In the genomic region with DNA sequence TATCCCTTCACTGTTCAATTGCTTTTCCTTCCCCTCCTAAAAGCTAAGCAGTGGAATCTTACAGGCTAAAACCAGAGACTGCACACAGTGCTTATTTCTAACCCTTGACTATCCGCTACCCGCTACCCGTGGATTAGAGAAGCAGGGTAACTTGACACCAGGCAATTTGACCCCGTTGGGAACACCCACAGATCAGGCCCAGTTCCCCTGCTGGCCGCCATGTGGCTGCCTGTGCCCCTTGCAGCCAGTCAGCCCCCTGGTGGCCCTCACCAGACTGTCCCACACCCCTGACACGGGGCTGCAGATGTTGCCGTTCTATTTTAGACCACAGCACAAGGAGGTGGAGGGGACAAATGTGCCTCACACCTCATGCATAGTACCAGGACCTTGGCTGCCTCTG, we compare ENCODE assay signal across 11 cellular contexts.
A peak's percentile ranks its signal among the peaks of the same experiment; 100 is the strongest.
DNase-seq lines count a peak whose midpoint lies in the region; ATAC-seq and TF ChIP-seq lines count a peak whose summit lies in the region.
"Had no signal": no experiment of that assay in that cellular context is flagged by ENCODE, and none has a peak within 500 bp of the region (broad histone marks: within the 10 kb centered on the region; RNA-seq: fewer than 3 reads in every experiment).

No MANE protein-coding gene starts in this region.

- no peaks in the 10 kb centered on the region for H3K9me3 ChIP-seq in left ventricle myocardium inferior (replicated peaks)
- H3K9me3 ChIP-seq: Caco-2 had no signal

- H3K27me3 Mint-ChIP-seq in stimulated activated memory B cell treated with anti-CD40 and anti-IgM and Interleukin-4, amounts not matched to agents 10 μg/mL and 1 μg/mL and 100 μg/mL, for 72 hours: peaks cover 10% of the 10 kb centered on the region

- intact Hi-C loops in left ventricle myocardium inferior (cut with micrococcal nuclease) (no loop called here), cardiac septum (cut with DNase I) (no loop called here)

- no peaks in the 10 kb centered on the region for H3K36me3 Mint-ChIP-seq in stimulated activated memory B cell treated with anti-CD40 and anti-IgM and Interleukin-4, amounts not matched to agents 10 μg/mL and 1 μg/mL and 100 μg/mL, for 72 hours
- H3K36me3 Mint-ChIP-seq: activated CD8-positive, alpha-beta memory T cell treated with anti-CD3 and anti-CD28 coated beads, Interleukin-2, amount 10 ng/mL, durations not matched to agents 7 days and 5 days had no signal

- no peak overlapping the region for H3K27ac ChIP-seq in left ventricle myocardium inferior (replicated peaks)

- peaks cover 9% of the 10 kb centered on the region for H3K4me1 Mint-ChIP-seq in stimulated activated memory B cell treated with anti-CD40 and anti-IgM and Interleukin-4, amounts not matched to agents 10 μg/mL and 1 μg/mL and 100 μg/mL, for 72 hours
- H3K4me1 Mint-ChIP-seq: activated CD8-positive, alpha-beta memory T cell treated with anti-CD3 and anti-CD28 coated beads, Interleukin-2, amount 10 ng/mL, durations not matched to agents 7 days and 5 days had no signal

- H3K27me3 ChIP-seq in left ventricle myocardium inferior (ENCODE audit: low read depth): no peaks in the 10 kb centered on the region

- no peak overlapping the region for H3K27ac Mint-ChIP-seq in stimulated activated memory B cell treated with anti-CD40 and anti-IgM and Interleukin-4, amounts not matched to agents 10 μg/mL and 1 μg/mL and 100 μg/mL, for 72 hours
- H3K27ac Mint-ChIP-seq: activated CD8-positive, alpha-beta memory T cell treated with anti-CD3 and anti-CD28 coated beads, Interleukin-2, amount 10 ng/mL, durations not matched to agents 7 days and 5 days had no signal

- peaks cover 4% of the 10 kb centered on the region for H3K4me1 ChIP-seq in left ventricle myocardium inferior
- H3K4me1 ChIP-seq: Caco-2 had no signal

- no peak overlapping the region for H3K4me3 Mint-ChIP-seq in stimulated activated memory B cell treated with anti-CD40 and anti-IgM and Interleukin-4, amounts not matched to agents 10 μg/mL and 1 μg/mL and 100 μg/mL, for 72 hours
- H3K4me3 Mint-ChIP-seq: activated CD8-positive, alpha-beta memory T cell treated with anti-CD3 and anti-CD28 coated beads, Interleukin-2, amount 10 ng/mL, durations not matched to agents 7 days and 5 days had no signal

- TF ChIP-seq CTCF in left ventricle myocardium inferior (IDR thresholded peaks at IDR 0.05; ENCODE audit: borderline replicate concordance) (peak; percentile 28), NB4 (IDR thresholded peaks at IDR 0.05; ENCODE audit: low read depth, low read length) (no peak), choroid plexus epithelial cell (conservative IDR thresholded peaks at IDR 0.05; ENCODE audit: low read depth, low read length) (peak; percentile 34)

- TF ChIP-seq POLR2A in NB4 (IDR thresholded peaks at IDR 0.05; ENCODE audit: extremely low read depth, insufficient read length): no peak

- no peak for DNase-seq in left ventricle myocardium inferior
- no peak for DNase-seq in cardiac septum (ENCODE audit: low spot score)
- peak; percentile 15 for DNase-seq in NB4 (ENCODE audit: low read depth)
- peak; percentile 9 for DNase-seq in choroid plexus epithelial cell (ENCODE audit: low read depth)
- DNase-seq: activated CD8-positive, alpha-beta memory T cell treated with anti-CD3 and anti-CD28 coated beads, Interleukin-2, amount 10 ng/mL, durations not matched to agents 7 days and 5 days had no signal

- no peak overlapping the region for H3K4me3 ChIP-seq in left ventricle myocardium inferior
- H3K4me3 ChIP-seq in NB4 (ENCODE audit: low read depth, low read length): no peak overlapping the region
- no peak overlapping the region for H3K4me3 ChIP-seq in choroid plexus epithelial cell (ENCODE audit: low read depth, low read length)

- no peaks in the 10 kb centered on the region for H3K36me3 ChIP-seq in left ventricle myocardium inferior

- ATAC-seq in stimulated activated memory B cell treated with anti-CD40 and anti-IgM and Interleukin-4, amounts not matched to agents 10 μg/mL and 1 μg/mL and 100 μg/mL, for 72 hours: peak; percentile 62
- ATAC-seq in HG02763 (IDR thresholded peaks at IDR 0.05; ENCODE audit: unreplicated experiment) (no peak), GM21723 (IDR thresholded peaks at IDR 0.05; ENCODE audit: unreplicated experiment) (no peak), GM18511 (IDR thresholded peaks at IDR 0.05; ENCODE audit: unreplicated experiment) (no peak)
- ATAC-seq: activated CD8-positive, alpha-beta memory T cell treated with anti-CD3 and anti-CD28 coated beads, Interleukin-2, amount 10 ng/mL, durations not matched to agents 7 days and 5 days; left lobe of liver had no signal

- H3K9me3 Mint-ChIP-seq in stimulated activated memory B cell treated with anti-CD40 and anti-IgM and Interleukin-4, amounts not matched to agents 10 μg/mL and 1 μg/mL and 100 μg/mL, for 72 hours: no peaks in the 10 kb centered on the region

Comparison
In these comparisons a context has a peak if more than half of its experiments do, and no peak if none do; other contexts are left out.
1. DNase-seq: peak in NB4 (single experiment) and choroid plexus epithelial cell (single experiment); none in left ventricle myocardium inferior (single experiment) and cardiac septum (single experiment).